6 cellular contexts compared by ENCODE assay signal in the genomic region with DNA sequence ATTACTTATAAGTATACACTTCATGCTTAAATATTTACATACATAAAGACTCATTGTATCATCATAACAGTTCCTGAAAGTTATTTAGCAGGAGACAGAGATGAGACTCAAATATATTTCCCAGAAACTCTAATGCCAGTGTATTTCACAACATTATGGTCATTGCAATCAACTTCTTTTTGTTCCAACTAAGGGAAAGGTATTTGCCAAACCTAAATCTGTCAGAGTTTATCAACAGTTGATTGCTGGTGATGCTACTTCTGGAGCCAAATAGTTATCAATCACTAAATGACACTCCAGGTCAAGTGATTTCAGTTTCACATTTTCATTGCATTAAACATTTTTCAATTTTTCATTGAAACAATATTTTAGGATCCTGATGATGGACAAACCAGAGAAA.
"Had no signal": no experiment of that assay in that cellular context is flagged by ENCODE, and none has a peak within 500 bp of the region (broad histone marks: within the 10 kb centered on the region; RNA-seq: fewer than 3 reads in every experiment).

No MANE protein-coding gene starts in this region.

- H3K9ac ChIP-seq: GM23248 had no signal

- H2AFZ ChIP-seq: GM23248 had no signal

- ATAC-seq: K562 had no signal

- DNase-seq: GM23248, GOT3, HCEC 1CT, KG1 had no signal

- H3K27ac ChIP-seq: GM23248 had no signal

- FAIRE-seq: HTR-8/SVneo, K562 had no signal

- H3K4me3 ChIP-seq: GM23248, K562 had no signal
